Comparison of ENCODE assay signal across 14 cellular contexts in genomic region chrX:121902463-121902862, GRCh38.
DNase-seq lines count a peak whose midpoint lies in the region; ATAC-seq, FAIRE-seq and TF ChIP-seq lines count a peak whose summit lies in the region.
"Had no signal": no experiment of that assay in that cellular context is flagged by ENCODE, and none has a peak within 500 bp of the region (broad histone marks: within the 10 kb centered on the region; RNA-seq: fewer than 3 reads in every experiment).

No MANE protein-coding gene starts in this region.

- no peak overlapping the region for H3K9ac ChIP-seq in GM12878 (ENCODE audit: control insufficient read depth, insufficient read depth, low read length)

- BruUV-seq in GM12878 (replicated peaks; lab: Mats Ljungman, UMichigan): no TSS peak

- TF ChIP-seq POLR2A in GM12878 (IDR thresholded peaks at IDR 0.05; ENCODE audit: low read depth, low read length) (no peak), gastroesophageal sphincter (IDR thresholded peaks at IDR 0.05) (no peak)

- no peak for TF ChIP-seq CTCF in GM12878 (IDR thresholded peaks at IDR 0.05 in 2 of 3, conservative IDR thresholded peaks at IDR 0.05 in 1 of 3; ENCODE audit: control insufficient read depth in 2 of 3, extremely low read depth in 1 of 3, insufficient read depth in 1 of 3, low read depth in 3 of 3, low read length in 3 of 3)
- no peak for TF ChIP-seq CTCF in gastroesophageal sphincter (IDR thresholded peaks at IDR 0.05)
- no peak for TF ChIP-seq CTCF in GM13976 (IDR thresholded peaks at IDR 0.05; ENCODE audit: borderline replicate concordance, control extremely low read depth, extremely low read depth, insufficient read depth, missing control alignments)

- H3K4me1 ChIP-seq in GM12878 (ENCODE audit: control insufficient read depth, insufficient read depth, low read length) (no peaks in the 10 kb centered on the region), gastroesophageal sphincter (no peaks in the 10 kb centered on the region)

- TF ChIP-seq EP300 in GM12878 (IDR thresholded peaks at IDR 0.05; ENCODE audit: borderline replicate concordance in 1 of 2, control insufficient read depth in 1 of 2, low read depth in 2 of 2, low read length in 2 of 2): no peak
- TF ChIP-seq EP300 in gastroesophageal sphincter (IDR thresholded peaks at IDR 0.05): no peak

- intact Hi-C loops in GM12878 (cut with micrococcal nuclease; ENCODE audit: unreplicated experiment): no loop called here

- TF ChIP-seq RAD21 in GM12878 (IDR thresholded peaks at IDR 0.05; ENCODE audit: insufficient read depth, low read depth, low read length): no peak

- H3K36me3 ChIP-seq in GM12878 (ENCODE audit: control insufficient read depth in 2 of 2, insufficient read depth in 2 of 2, low read length in 1 of 2) (no peaks in the 10 kb centered on the region), gastroesophageal sphincter (no peaks in the 10 kb centered on the region)

- no peak overlapping the region for H2AFZ ChIP-seq in GM12878 (ENCODE audit: control insufficient read depth, low read depth, low read length)

- 0% methylated on average over 2 of the region's 2 CpGs for WGBS in GM12878 (ENCODE audit: insufficient coverage, insufficient replicate concordance, low lambda C conversion rate, missing lambda C conversion rate)
- WGBS in gastroesophageal sphincter (ENCODE audit: low coverage in 1 of 2), 2 donors: 31 to 38% methylated on average over 1 to 2 of the region's 2 CpGs

- H3K27me3 ChIP-seq in GM12878 (replicated peaks in 1 of 2; ENCODE audit: control insufficient read depth in 2 of 2, insufficient read depth in 2 of 2, low read length in 1 of 2) (no peaks in the 10 kb centered on the region), gastroesophageal sphincter (no peaks in the 10 kb centered on the region)

- POLR2A ChIA-PET in GM12878 (lab: Charles Lee): no interaction called here

- DNase-seq in Daoy (ENCODE audit: low read depth) (peak; percentile 7), GM12878 (ENCODE audit: low read depth, low spot score) (peak; percentile 12), GM13976 (ENCODE audit: low spot score) (no peak)
- DNase-seq: DMS79 treated with DMSO at 0.1 percent for 48 hours, GDM1, Karpas-422, NCI-H187 treated with DMSO at 0.1 percent for 48 hours, NCI-H2171, NCI-H510A treated with DMSO at 0.1 percent for 48 hours, RPMI8226 had no signal

- H3K4me2 ChIP-seq in GM12878 (ENCODE audit: control insufficient read depth, insufficient read depth): no peak overlapping the region

- FAIRE-seq in GM12878 (lab: Jason Lieb, UNC): no peak

- CTCF ChIA-PET in GM12878 (lab: Yijun Ruan, JAX): no interaction called here

- H4K20me1 ChIP-seq in GM12878 (ENCODE audit: control insufficient read depth, insufficient read depth): no peaks in the 10 kb centered on the region

- RAD21 ChIA-PET in GM12878 (lab: Charles Lee; ENCODE audit: unreplicated experiment): no interaction called here

- no peak overlapping the region for H3K27ac ChIP-seq in GM12878 (ENCODE audit: control insufficient read depth, insufficient read depth)
- no peak overlapping the region for H3K27ac ChIP-seq in gastroesophageal sphincter

- H3K79me2 ChIP-seq in GM12878 (ENCODE audit: control insufficient read depth, insufficient read depth, low read length): no peaks in the 10 kb centered on the region

- SMC1A ChIA-PET in GM12878 (lab: Charles Lee; ENCODE audit: uncharacterized antibody, unreplicated experiment): interaction anchor here (0.7 kb wide), 1 partner anchor 547 kb away, joined by 3 read pairs; no protein-coding TSS in a partner anchor

- peak; percentile 89 for ATAC-seq in GM18868 (IDR thresholded peaks at IDR 0.05; ENCODE audit: unreplicated experiment)
- peak; percentile 40 for ATAC-seq in HG02870 (IDR thresholded peaks at IDR 0.05; ENCODE audit: unreplicated experiment)
- peak; percentile 82 for ATAC-seq in GM12878
- no peak for ATAC-seq in gastroesophageal sphincter
- ATAC-seq in HG03135 (IDR thresholded peaks at IDR 0.05; ENCODE audit: unreplicated experiment): no peak

- in situ Hi-C loops in GM12878 (cut with MboI) (no loop called here), GM13976 (cut with MboI; ENCODE audit: low sequenced_read_pairs, unreplicated experiment) (no loop called here)

- no peaks in the 10 kb centered on the region for H3K9me3 ChIP-seq in GM12878 (replicated peaks; ENCODE audit: control insufficient read depth, insufficient read depth, low read length)
- H3K9me3 ChIP-seq in gastroesophageal sphincter: no peaks in the 10 kb centered on the region

- H3K4me3 ChIP-seq in GM12878: no peak overlapping the region
- no peak overlapping the region for H3K4me3 ChIP-seq in gastroesophageal sphincter

TF ChIP-seq in GM12878, 131 proteins besides CTCF, POLR2A, EP300 and RAD21:
- TF ChIP-seq RUNX3 (IDR thresholded peaks at IDR 0.05; ENCODE audit: low read length) (peak; percentile 73), IKZF1 (conservative IDR thresholded peaks at IDR 0.05) (peak; percentile 36; the same call in 1 of the 2 replicates), FOXM1 (IDR thresholded peaks at IDR 0.05; ENCODE audit: low read depth, low read length) (peak; percentile 28; the same call in 1 of the 2 replicates), IRF4 (IDR thresholded peaks at IDR 0.05; ENCODE audit: low read depth, low read length) (0 out of 2 replicates have a peak, but pooled peaks have one; percentile 16), RCOR1 (conservative IDR thresholded peaks at IDR 0.05; ENCODE audit: low read depth, low read length) (no peak), CREM (IDR thresholded peaks at IDR 0.05; ENCODE audit: low read depth) (0 out of 2 replicates have a peak, but pooled peaks have one; percentile 10), EED (IDR thresholded peaks at IDR 0.05; ENCODE audit: low read depth) (peak; percentile 45; the same call in 1 of the 2 replicates), BCL11A (IDR thresholded peaks at IDR 0.05; ENCODE audit: low read depth, low read length) (0 out of 2 replicates have a peak, but pooled peaks have one; percentile 10), NFIC (IDR thresholded peaks at IDR 0.05; ENCODE audit: low read depth, low read length) (peak; percentile 56; the same call in 1 of the 2 replicates), MTA2 (IDR thresholded peaks at IDR 0.05; ENCODE audit: low read depth) (peak; percentile 12; the same call in 1 of the 2 replicates), IKZF2 (IDR thresholded peaks at IDR 0.05) (peak in 1 of 2 experiments; percentile 44; a peak in 2 of 4 replicates), TCF12 (IDR thresholded peaks at IDR 0.05; ENCODE audit: low read depth, low read length) (no peak), BCLAF1 (IDR thresholded peaks at IDR 0.05) (no peak), LARP7 (IDR thresholded peaks at IDR 0.05) (no peak), JUNB (IDR thresholded peaks at IDR 0.05) (peak; percentile 14; the same call in 1 of the 2 replicates)

Comparison
In these comparisons a context has a peak if more than half of its experiments do, and no peak if none do; other contexts are left out.
1. ATAC-seq: peak in GM18868 (single experiment), HG02870 (single experiment) and GM12878 (single experiment); none in gastroesophageal sphincter (single experiment) and HG03135 (single experiment).